14 cellular contexts compared by ENCODE assay signal in the genomic region with DNA sequence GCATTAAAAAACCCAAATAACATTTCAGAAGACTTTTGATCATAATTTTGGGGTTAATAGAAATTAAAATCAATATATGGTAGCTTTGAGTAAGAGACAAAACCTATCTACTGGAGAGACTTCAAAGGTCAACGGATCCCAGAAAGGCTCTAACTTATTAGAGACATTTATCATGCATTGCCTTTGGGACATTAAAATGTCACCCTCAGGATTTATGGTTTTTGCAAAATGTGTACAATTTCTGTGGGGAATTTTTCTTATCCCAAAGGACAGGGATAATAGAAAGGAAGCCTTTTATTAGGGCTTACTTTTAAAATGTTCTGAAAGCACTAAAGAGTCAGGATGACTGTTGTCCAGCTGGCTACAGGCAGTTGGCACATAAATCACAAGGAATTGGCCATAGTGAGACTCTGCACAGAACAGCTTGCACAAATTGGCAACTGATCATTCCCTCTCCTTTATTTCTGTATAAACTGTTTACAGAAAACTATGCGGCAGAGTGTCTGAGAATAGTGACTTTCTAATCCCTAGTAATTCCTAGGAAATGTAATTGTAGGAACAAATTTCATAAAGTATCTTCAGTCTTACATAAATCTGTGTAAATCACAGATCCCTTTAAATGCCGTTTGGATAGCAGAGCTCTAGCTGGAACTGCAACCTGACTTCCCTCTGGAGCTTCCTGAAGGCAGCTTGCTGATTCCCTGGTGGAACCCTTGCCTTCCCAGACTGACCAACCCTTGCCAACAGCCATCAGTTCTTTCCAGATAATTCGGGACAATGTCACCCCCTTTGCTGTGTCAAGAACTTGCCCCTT.
A peak's percentile ranks its signal among the peaks of the same experiment; 100 is the strongest.
DNase-seq lines count a peak whose midpoint lies in the region; ATAC-seq and TF ChIP-seq lines count a peak whose summit lies in the region.
"Had no signal": no experiment of that assay in that cellular context is flagged by ENCODE, and none has a peak within 500 bp of the region (broad histone marks: within the 10 kb centered on the region; RNA-seq: fewer than 3 reads in every experiment).

No MANE protein-coding gene starts in this region.

- no peaks in the 10 kb centered on the region for H3K27me3 ChIP-seq in heart right ventricle
- H3K27me3 ChIP-seq: body of pancreas, thyroid gland had no signal

- in situ Hi-C loops in KBM-7 (cut with MboI; ENCODE audit: low pct_unique_long_range_greater_than_20kb, low sequenced_read_pairs), result no loop called here

- intact Hi-C loops in heart right ventricle (cut with DNase I), result no loop called here

- H3K4me3 ChIP-seq in heart right ventricle, result no peak overlapping the region
- no peak overlapping the region for H3K4me3 ChIP-seq in skeletal muscle cell (ENCODE audit: low read depth, low read length)
- H3K4me3 ChIP-seq: body of pancreas, thyroid gland had no signal

- WGBS in heart right ventricle, 2 donors, result 30 to 44% methylated on average over 4 of the region's 4 CpGs

- peak overlapping the region in 7 of 10 donors; percentile 5 to 50 (median 33) for H3K27ac ChIP-seq in heart right ventricle
- H3K27ac ChIP-seq: body of pancreas, parathyroid adenoma, thyroid gland had no signal

- H3K9me3 ChIP-seq in heart right ventricle, result peaks cover 0 to 7% (median 0%) of the 10 kb centered on the region in 11 donors
- H3K9me3 ChIP-seq: body of pancreas, thyroid gland had no signal

- DNase-seq in DMS 273 treated with DMSO at 0.1 percent for 48 hours (lab: John Stamatoyannopoulos, UW), result peak; percentile 67
- no peak for DNase-seq in heart right ventricle
- DNase-seq in skeletal muscle cell (ENCODE audit: low read depth), result peak; percentile 78
- DNase-seq in KBM-7, result no peak
- no peak for DNase-seq in activated T-cell treated with anti-CD3 and anti-CD28 coated beads, Interleukin-2, amount 50 U/mL, for 48 hours
- DNase-seq: activated T-cell treated with anti-CD3 and anti-CD28 coated beads, Interleukin-2, amount 50 U/mL, for 24 hours; H9; SHP77 treated with DMSO at 0.1 percent for 48 hours; thyroid gland had no signal

- ATAC-seq in SK-N-SH treated with all-trans-retinoic acid at 6 μM for 48 hours, result peak; percentile 9; the same call in 1 of the 3 replicates
- ATAC-seq in heart right ventricle, result no peak
- ATAC-seq in GM18907 (IDR thresholded peaks at IDR 0.05; ENCODE audit: unreplicated experiment), result no peak
- ATAC-seq in GM18519 (IDR thresholded peaks at IDR 0.05; ENCODE audit: low FRiP score, unreplicated experiment), result no peak
- ATAC-seq: body of pancreas had no signal

- no peak for TF ChIP-seq CTCF in heart right ventricle (IDR thresholded peaks at IDR 0.05)

- no peaks in the 10 kb centered on the region for H3K36me3 ChIP-seq in heart right ventricle
- H3K36me3 ChIP-seq: thyroid gland had no signal

- H3K4me1 ChIP-seq in heart right ventricle, result peaks cover 4 to 49% (median 35%) of the 10 kb centered on the region in 9 donors
- H3K4me1 ChIP-seq: body of pancreas, parathyroid adenoma had no signal

TF ChIP-seq in SK-N-SH treated with all-trans-retinoic acid at 6 μM for 48 hours, 23 proteins besides CTCF, POLR2A, EP300 and RAD21:
- TF ChIP-seq OSR1 (CRISPR knock-in tag; IDR thresholded peaks at IDR 0.05) (no peak), GLIS3 (CRISPR knock-in tag; IDR thresholded peaks at IDR 0.05) (no peak), ZNF70 (CRISPR knock-in tag; IDR thresholded peaks at IDR 0.05) (no peak), RARB (CRISPR knock-in tag; IDR thresholded peaks at IDR 0.05) (no peak), ZFP30 (CRISPR knock-in tag; IDR thresholded peaks at IDR 0.05) (no peak), ARNTL (CRISPR knock-in tag; IDR thresholded peaks at IDR 0.05; ENCODE audit: borderline replicate concordance, low read depth) (no peak), BACH2 (CRISPR knock-in tag; IDR thresholded peaks at IDR 0.05; ENCODE audit: borderline replicate concordance) (no peak), ISL1 (CRISPR knock-in tag; IDR thresholded peaks at IDR 0.05) (no peak)
- TF ChIP-seq, protein P1, sequence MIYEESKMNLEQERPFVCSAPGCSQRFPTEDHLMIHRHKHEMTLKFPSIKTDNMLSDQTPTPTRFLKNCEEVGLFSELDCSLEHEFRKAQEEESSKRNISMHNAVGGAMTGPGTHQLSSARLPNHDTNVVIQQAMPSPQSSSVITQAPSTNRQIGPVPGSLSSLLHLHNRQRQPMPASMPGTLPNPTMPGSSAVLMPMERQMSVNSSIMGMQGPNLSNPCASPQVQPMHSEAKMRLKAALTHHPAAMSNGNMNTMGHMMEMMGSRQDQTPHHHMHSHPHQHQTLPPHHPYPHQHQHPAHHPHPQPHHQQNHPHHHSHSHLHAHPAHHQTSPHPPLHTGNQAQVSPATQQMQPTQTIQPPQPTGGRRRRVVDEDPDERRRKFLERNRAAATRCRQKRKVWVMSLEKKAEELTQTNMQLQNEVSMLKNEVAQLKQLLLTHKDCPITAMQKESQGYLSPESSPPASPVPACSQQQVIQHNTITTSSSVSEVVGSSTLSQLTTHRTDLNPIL (CRISPR knock-in tag; IDR thresholded peaks at IDR 0.05; ENCODE audit: low read depth), result no peak
TF ChIP-seq in SK-N-SH treated with all-trans-retinoic acid at 6 μM for 48 hours: peak in this region for 0.

Comparison
In these comparisons a context has a peak if more than half of its experiments do, and no peak if none do; other contexts are left out.
1. DNase-seq: peak in DMS 273 treated with DMSO at 0.1 percent for 48 hours (single experiment) and skeletal muscle cell (single experiment); none in heart right ventricle (0 of 2), KBM-7 (single experiment) and activated T-cell treated with anti-CD3 and anti-CD28 coated beads, Interleukin-2, amount 50 U/mL, for 48 hours (0 of 2).